In genomic region chr5:96812851-96813250, GRCh38 we compare ENCODE assay signal across 34 cellular contexts.
"Had no signal": no experiment of that assay in that cellular context is flagged by ENCODE, and none has a peak within 500 bp of the region (broad histone marks: within the 10 kb centered on the region; RNA-seq: fewer than 3 reads in every experiment).

No MANE protein-coding gene starts in this region.

- H3K27ac ChIP-seq: adrenal gland, ascending aorta, cardiac muscle cell, colonic mucosa, epithelial cell of prostate, esophagus squamous epithelium, neutrophil, ovary, right lobe of liver, thyroid gland, upper lobe of left lung, vagina had no signal

- H3K9me3 ChIP-seq: adrenal gland, ascending aorta, colonic mucosa, esophagus squamous epithelium, neutrophil, ovary, right lobe of liver, thyroid gland, upper lobe of left lung, vagina had no signal

- H3K36me3 ChIP-seq: adrenal gland, ascending aorta, cardiac muscle cell, colonic mucosa, esophagus squamous epithelium, neutrophil, ovary, right lobe of liver, thyroid gland, upper lobe of left lung, vagina had no signal

- H3K4me1 ChIP-seq: ascending aorta, colonic mucosa had no signal

- DNase-seq: activated CD4-positive, alpha-beta T cell treated with anti-CD3 and anti-CD28 coated beads for 36 hours; activated CD4-positive, alpha-beta T cell treated with anti-CD3 and anti-CD28 coated beads, Interleukin-2, amount 50 U/mL, for 4 hours; activated CD4-positive, CD25-positive, alpha-beta regulatory T cell; activated CD8-positive, alpha-beta memory T cell treated with anti-CD3 and anti-CD28 coated beads for 24 hours; activated effector memory CD4-positive, alpha-beta T cell treated with anti-CD3 and anti-CD28 coated beads, Interleukin-2, amount 50 U/mL, for 16 hours; activated naive CD4-positive, alpha-beta T cell treated with anti-CD3 and anti-CD28 coated beads for 36 hours; activated naive CD8-positive, alpha-beta T cell treated with anti-CD3 and anti-CD28 coated beads for 36 hours; adrenal gland; cerebellar nuclear complex; colonic mucosa; effector CD8-positive, alpha-beta T cell; esophagus squamous epithelium; head of caudate nucleus; hippocampal formation; left cardiac atrium; left ventricle myocardium superior; nephron progenitor cell; ovary; right lobe of liver; stimulated activated CD4-positive, alpha-beta T cell treated with anti-CD3 and anti-CD28 coated beads, Interleukin-12 subunit alpha, Interleukin-12 subunit beta, amount 100 ng/mL, for 4 hours; stimulated activated CD4-positive, alpha-beta T cell treated with anti-CD3 and anti-CD28 coated beads, Interleukin-4, amount 100 ng/mL, for 24 hours; stimulated activated naive CD8-positive, alpha-beta T cell treated with anti-CD3 and anti-CD28 coated beads, Interleukin-15, amount 100 ng/mL, for 72 hours; T-helper 17 cell; T1000; thyroid gland; upper lobe of left lung had no signal

- H3K4me3 ChIP-seq: adrenal gland, ascending aorta, cardiac muscle cell, colonic mucosa, esophagus squamous epithelium, ovary, right lobe of liver, thyroid gland, upper lobe of left lung, vagina had no signal

- ATAC-seq: activated CD4-positive, alpha-beta T cell treated with anti-CD3 and anti-CD28 coated beads for 36 hours; left cardiac atrium; left ventricle myocardium superior; right lobe of liver; stimulated activated effector memory CD8-positive, alpha-beta T cell treated with anti-CD3 and anti-CD28 coated beads, Interleukin-12 subunit alpha, Interleukin-12 subunit beta, amount 100 ng/mL, for 72 hours; stimulated activated naive CD8-positive, alpha-beta T cell treated with anti-CD3 and anti-CD28 coated beads, Interleukin-15, amount 100 ng/mL, for 72 hours; T-helper 17 cell had no signal

- FAIRE-seq: endometrium, keratinocyte had no signal

- H3K27me3 ChIP-seq: adrenal gland, ascending aorta, cardiac muscle cell, colonic mucosa, neutrophil, ovary, right lobe of liver, thyroid gland, upper lobe of left lung, vagina had no signal
